ENCODE assay signal across 7 cellular contexts in the genomic region with DNA sequence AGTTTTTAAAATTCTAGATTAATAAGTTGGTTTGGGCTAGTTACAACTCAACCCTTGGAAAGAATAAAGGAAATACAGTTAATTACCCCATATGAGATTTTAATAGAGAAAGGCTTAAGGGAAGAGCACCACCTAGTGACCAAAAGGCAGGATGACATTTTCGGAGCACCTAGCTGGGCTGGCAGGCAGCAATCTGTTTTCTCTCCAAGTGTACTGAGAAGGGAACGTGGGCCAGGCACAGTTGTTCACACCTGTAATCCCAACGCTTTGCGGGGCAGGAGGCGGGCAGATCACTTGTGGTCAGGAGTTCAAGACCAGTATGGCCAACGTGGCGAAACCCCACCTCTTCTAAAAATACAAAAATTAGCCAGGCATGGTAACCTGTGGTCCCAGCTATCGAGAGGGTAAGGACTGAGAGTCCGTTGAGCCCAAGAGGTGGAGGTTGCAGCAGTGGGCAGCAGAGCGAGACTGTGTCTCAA. TPM values are rescaled to one million over a fixed set of nuclear protein-coding genes. Genes with fewer than 3 reads are reported as not detected.
DNase-seq lines count a peak whose midpoint lies in the region; ATAC-seq and TF ChIP-seq lines count a peak whose summit lies in the region.
"Not testable (repeated sequence)": the region's sequence is repeated elsewhere in the genome, so short reads cannot be mapped to it uniquely, and the experiment has no call there.

No MANE protein-coding gene starts in this region.

- not testable (repeated sequence) for DNase-seq in DND-41; WERI-Rb-1; body of pancreas; esophagus muscularis mucosa (ENCODE audit: extremely low spot score); left colon; omental fat pad (ENCODE audit: low spot score)

- not testable (repeated sequence) for H2AFZ ChIP-seq in DND-41 (ENCODE audit: low read depth, low read length); KMS-11 (ENCODE audit: low read depth)

- H3K4me3 ChIP-seq in DND-41 (ENCODE audit: low read depth in 1 of 2, low read length in 2 of 2); KMS-11 (IDR thresholded peaks at IDR 0.05; ENCODE audit: insufficient read depth, low read depth, low read length); WERI-Rb-1 (ENCODE audit: low read depth, low read length); body of pancreas; esophagus muscularis mucosa: not testable (repeated sequence)

- not testable (repeated sequence) for H3K9ac ChIP-seq in DND-41 (ENCODE audit: low read depth, low read length); KMS-11

- H3K27me3 ChIP-seq in DND-41 (ENCODE audit: insufficient read depth, low read length, poor library complexity); KMS-11 (ENCODE audit: insufficient read depth, low read depth); WERI-Rb-1 (ENCODE audit: insufficient read depth, low read depth, severe bottlenecking); body of pancreas; esophagus muscularis mucosa: not testable (repeated sequence)

- not testable (repeated sequence) for TF ChIP-seq EP300 in esophagus muscularis mucosa (IDR thresholded peaks at IDR 0.05)

- WGBS in body of pancreas, 2 donors = 53 to 59% methylated on average over 6 of the region's 10 CpGs
- 35% methylated on average over 9 of the region's 10 CpGs for WGBS in esophagus muscularis mucosa

- H3K9me3 ChIP-seq in DND-41 (ENCODE audit: insufficient read depth, low read length, severe bottlenecking); WERI-Rb-1 (ENCODE audit: severe bottlenecking); body of pancreas; esophagus muscularis mucosa: not testable (repeated sequence)

- H3K36me3 ChIP-seq in DND-41 (ENCODE audit: insufficient read depth, low read length) (peaks cover 61% of the 10 kb centered on the region), WERI-Rb-1 (peaks cover 38% of the 10 kb centered on the region), esophagus muscularis mucosa (peaks cover 53 to 81% (median 66%) of the 10 kb centered on the region in 4 donors)
- not testable (repeated sequence) for H3K36me3 ChIP-seq in KMS-11 (ENCODE audit: insufficient read depth); body of pancreas (replicated peaks in 1 of 2; ENCODE audit: insufficient read depth in 1 of 2, low read depth in 2 of 2)

- H3K27ac ChIP-seq in DND-41 (ENCODE audit: low read length); KMS-11; WERI-Rb-1; body of pancreas; esophagus muscularis mucosa (replicated peaks in 1 of 4): not testable (repeated sequence)

- not testable (repeated sequence) for H4K20me1 ChIP-seq in DND-41 (ENCODE audit: insufficient read depth, low read length); KMS-11 (ENCODE audit: insufficient read depth)

- H3K79me2 ChIP-seq in DND-41 (ENCODE audit: insufficient read depth, low read length); KMS-11 (ENCODE audit: insufficient read depth, low read depth): not testable (repeated sequence)

- not testable (repeated sequence) for H3K4me2 ChIP-seq in DND-41 (ENCODE audit: insufficient read depth, low read length); KMS-11

- TF ChIP-seq POLR2A in body of pancreas (IDR thresholded peaks at IDR 0.05); esophagus muscularis mucosa (IDR thresholded peaks at IDR 0.05; ENCODE audit: low read depth): not testable (repeated sequence)

- intact Hi-C loops in body of pancreas (cut with DNase I); esophagus muscularis mucosa (cut with DNase I); left colon (cut with DNase I, micrococcal nuclease): not testable (repeated sequence)

- not testable (repeated sequence) for TF ChIP-seq CTCF in DND-41 (IDR thresholded peaks at IDR 0.05; ENCODE audit: borderline replicate concordance, extremely low read depth, low read length, poor library complexity, severe bottlenecking); omental fat pad (IDR thresholded peaks at IDR 0.05)
- peak; percentile 68 for TF ChIP-seq CTCF in KMS-11 (conservative IDR thresholded peaks at IDR 0.05; ENCODE audit: low read depth, low read length)
- 0 out of 2 replicates have a peak, but pooled peaks have one; percentile 5 for TF ChIP-seq CTCF in WERI-Rb-1 (IDR thresholded peaks at IDR 0.05; ENCODE audit: low read depth, low read length)
- peak in 2 of 7 experiments; percentile 6 to 31 for TF ChIP-seq CTCF in body of pancreas (IDR thresholded peaks at IDR 0.05)
- peak in 2 of 3 experiments; percentile 13 to 26 for TF ChIP-seq CTCF in esophagus muscularis mucosa (IDR thresholded peaks at IDR 0.05)

- ATAC-seq in DND-41 (ENCODE audit: insufficient read depth, low read depth) (peak; percentile 82), body of pancreas (peak; percentile 91), left colon (peak; percentile 79), omental fat pad (ENCODE audit: low FRiP score) (peak; percentile 82)

- not testable (repeated sequence) for H3K4me1 ChIP-seq in DND-41 (ENCODE audit: insufficient read depth, low read length); body of pancreas
- H3K4me1 ChIP-seq in KMS-11 (ENCODE audit: low read depth, poor library complexity, severe bottlenecking) = peaks cover 10% of the 10 kb centered on the region
- H3K4me1 ChIP-seq in esophagus muscularis mucosa = peaks cover 0 to 14% (median 9%) of the 10 kb centered on the region in 4 donors

RNA-seq across cellular contexts. Expression of a gene that starts 16.5 kb away (rescaled TPM):
- total RNA-seq in body of pancreas (10 to 100 TPM in 1 of 2 donors, 1 to 10 TPM in 1; 7.9 to 29.8 TPM), esophagus muscularis mucosa (10 to 100 TPM; 61.1 to 74.8 (median 63.5) TPM), left colon (10 to 100 TPM; 27.4 to 36.0 TPM), omental fat pad (100 to 1,000 TPM in 1 of 4 donors, 10 to 100 TPM in 3; 51.4 to 104 (median 77.4) TPM)

RNA-seq across cellular contexts. Expression of a gene that starts 21.7 kb away (rescaled TPM):
- total RNA-seq in body of pancreas (10 to 100 TPM; 12.2 to 12.5 TPM), esophagus muscularis mucosa (10 to 100 TPM; 19.5 to 34.1 (median 24.8) TPM), left colon (10 to 100 TPM; 25.7 to 26.9 TPM), omental fat pad (10 to 100 TPM; 29.3 to 55.4 (median 41.9) TPM)
